Comparison of ENCODE assay signal across 32 cellular contexts in genomic region chr13:20891034-20891433, GRCh38.
"Had no signal": no experiment of that assay in that cellular context is flagged by ENCODE, and none has a peak within 500 bp of the region (broad histone marks: within the 10 kb centered on the region; RNA-seq: fewer than 3 reads in every experiment).

No MANE protein-coding gene starts in this region.

- FAIRE-seq: TTC549 had no signal

- H3K9me3 Mint-ChIP-seq: activated CD4-positive, alpha-beta T cell treated with anti-CD3 and anti-CD28 coated beads, Interleukin-2, amount 10 ng/mL, durations not matched to agents 24 days and 14 days; activated naive CD8-positive, alpha-beta T cell treated with anti-CD3 and anti-CD28 coated beads for 36 hours; activated T-cell treated with anti-CD3 and anti-CD28 coated beads, Interleukin-2, amount 50 U/mL, for 72 hours; activated T-helper 17 cell treated with anti-CD3 and anti-CD28 coated beads, Interleukin-2, amount 50 U/mL, for 72 hours; T-helper 2 cell treated with Interferon-gamma antibody and Interleukin-4, amounts not matched to agents 5 μg/mL and 100 μg/mL, for 36 hours had no signal

- H3K27me3 ChIP-seq: brain microvascular endothelial cell, MG63, SJCRH30 had no signal

- H3K27ac ChIP-seq: brain microvascular endothelial cell, SJCRH30, SK-N-MC had no signal

- H3K9me3 ChIP-seq: MG63, SJCRH30 had no signal

- H3K27me3 Mint-ChIP-seq: activated CD4-positive, alpha-beta T cell treated with anti-CD3 and anti-CD28 coated beads, Interleukin-2, amount 10 ng/mL, durations not matched to agents 24 days and 14 days; activated naive CD8-positive, alpha-beta T cell treated with anti-CD3 and anti-CD28 coated beads for 36 hours; activated T-helper 17 cell treated with anti-CD3 and anti-CD28 coated beads, Interleukin-2, amount 50 U/mL, for 72 hours had no signal

- H3K4me1 ChIP-seq: SJCRH30 had no signal

- H3K4me3 Mint-ChIP-seq: activated CD4-positive, alpha-beta T cell treated with anti-CD3 and anti-CD28 coated beads, Interleukin-2, amount 10 ng/mL, durations not matched to agents 24 days and 14 days; activated naive CD8-positive, alpha-beta T cell treated with anti-CD3 and anti-CD28 coated beads for 36 hours; activated T-cell treated with anti-CD3 and anti-CD28 coated beads, Interleukin-2, amount 50 U/mL, for 72 hours; activated T-helper 17 cell treated with anti-CD3 and anti-CD28 coated beads, Interleukin-2, amount 50 U/mL, for 72 hours; T-helper 2 cell treated with Interferon-gamma antibody and Interleukin-4, amounts not matched to agents 5 μg/mL and 100 μg/mL, for 36 hours had no signal

- H3K4me3 ChIP-seq: MG63, SJCRH30, SK-N-MC had no signal

- H3K36me3 ChIP-seq: brain microvascular endothelial cell had no signal

- H3K27ac Mint-ChIP-seq: activated CD4-positive, alpha-beta T cell treated with anti-CD3 and anti-CD28 coated beads, Interleukin-2, amount 10 ng/mL, durations not matched to agents 24 days and 14 days; activated naive CD8-positive, alpha-beta T cell treated with anti-CD3 and anti-CD28 coated beads for 36 hours; activated T-cell treated with anti-CD3 and anti-CD28 coated beads, Interleukin-2, amount 50 U/mL, for 72 hours; activated T-helper 17 cell treated with anti-CD3 and anti-CD28 coated beads, Interleukin-2, amount 50 U/mL, for 72 hours; T-helper 2 cell treated with Interferon-gamma antibody and Interleukin-4, amounts not matched to agents 5 μg/mL and 100 μg/mL, for 36 hours had no signal

- DNase-seq: activated CD4-positive, alpha-beta T cell treated with anti-CD3 and anti-CD28 coated beads, Interleukin-2, amount 50 U/mL, for 4 hours; activated effector memory CD4-positive, alpha-beta T cell treated with anti-CD3 and anti-CD28 coated beads, Interleukin-2, amount 50 U/mL, for 16 hours; activated naive CD4-positive, alpha-beta T cell; activated naive CD4-positive, alpha-beta T cell treated with anti-CD3 and anti-CD28 coated beads, Interleukin-2, amount 50 U/mL, for 16 hours; activated naive CD8-positive, alpha-beta T cell treated with anti-CD3 and anti-CD28 coated beads for 36 hours; activated T-cell treated with anti-CD3 and anti-CD28 coated beads, Interleukin-2, amount 50 U/mL, for 1 hour; activated T-cell treated with anti-CD3 and anti-CD28 coated beads, Interleukin-2, amount 50 U/mL, for 72 hours; amniotic stem cell; aorta; brain microvascular endothelial cell; Kasumi-1; KG1; MG63; NCI-H1048; NCI-H1105 treated with DMSO at 0.1 percent for 48 hours; NCI-H1436 treated with DMSO at 0.1 percent for 48 hours; NCI-H187; NCI-H2029 treated with DMSO at 0.1 percent for 48 hours; NCI-H2107; NCI-H2171; NCI-H510A; NCI-H526; NCI-H748 treated with DMSO at 0.1 percent for 48 hours; NK-92 treated with Interleukin-12 subunit alpha and Interleukin-12 subunit beta, amount 100 ng/mL, for 24 hours; SHP77; SJCRH30 had no signal

- ATAC-seq: activated T-cell treated with anti-CD3 and anti-CD28 coated beads, Interleukin-2, amount 50 U/mL, for 72 hours; activated T-helper 17 cell treated with anti-CD3 and anti-CD28 coated beads, Interleukin-2, amount 50 U/mL, for 72 hours; Panc1 had no signal
